Comparison of ENCODE assay signal across 10 cellular contexts in the genomic region with DNA sequence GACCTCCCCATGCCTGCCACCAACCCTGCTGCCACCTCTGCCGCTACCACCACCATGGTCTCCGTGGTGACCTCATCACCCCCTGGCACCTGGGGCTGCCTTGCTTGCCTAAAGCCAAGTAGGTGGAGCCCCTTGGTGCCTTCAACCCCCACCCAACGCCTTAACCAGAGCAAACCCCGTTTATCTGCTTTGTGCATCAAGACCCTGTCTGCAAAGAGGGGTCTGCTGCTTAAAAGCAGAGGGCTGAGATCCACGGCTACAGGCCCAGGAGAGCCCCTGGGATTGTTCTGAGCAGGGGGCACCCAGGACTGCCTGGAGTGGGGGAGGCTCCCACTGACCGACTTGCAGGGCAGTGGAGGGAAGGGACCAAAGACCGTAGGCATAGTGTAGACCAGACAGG. TPM values are rescaled to one million over a fixed set of nuclear protein-coding genes. Genes with fewer than 3 reads are reported as not detected.
"Had no signal": no experiment of that assay in that cellular context is flagged by ENCODE, and none has a peak within 500 bp of the region (broad histone marks: within the 10 kb centered on the region; RNA-seq: fewer than 3 reads in every experiment).

No MANE protein-coding gene starts in this region.

- H3K27me3 Mint-ChIP-seq: IgD-negative memory B cell had no signal

- H3K9me3 Mint-ChIP-seq: HFFc6, IgD-negative memory B cell had no signal

- DNase-seq: GM23248, GOT3, HFFc6, KG1 had no signal

- H3K9ac ChIP-seq: GM23248 had no signal

- H2AFZ ChIP-seq: GM23248 had no signal

- H3K27ac Mint-ChIP-seq: HFFc6, IgD-negative memory B cell had no signal

- H3K36me3 Mint-ChIP-seq: IgD-negative memory B cell had no signal

- H3K4me3 ChIP-seq: GM23248, HAP-1 had no signal

- H3K9me3 ChIP-seq: HAP-1 had no signal

- ATAC-seq: HCT116, HepG2 had no signal

- FAIRE-seq: HepG2 had no signal

- H3K27ac ChIP-seq: GM23248, HL-60 had no signal

- H3K4me3 Mint-ChIP-seq: HFFc6 had no signal

RNA-seq across cellular contexts. Expression of a gene that starts 28.3 kb away (rescaled TPM):
- total RNA-seq: HT1080 had no signal
